Comparison of ENCODE assay signal across 11 cellular contexts in genomic region chr14:55715889-55716288, GRCh38.
DNase-seq lines count a peak whose midpoint lies in the region; ATAC-seq and TF ChIP-seq lines count a peak whose summit lies in the region.
"Had no signal": no experiment of that assay in that cellular context is flagged by ENCODE, and none has a peak within 500 bp of the region (broad histone marks: within the 10 kb centered on the region; RNA-seq: fewer than 3 reads in every experiment).

No MANE protein-coding gene starts in this region.

- no peak for ATAC-seq in WTC11
- ATAC-seq in GM19397 (IDR thresholded peaks at IDR 0.05; ENCODE audit: unreplicated experiment): no peak
- ATAC-seq in GM19452 (IDR thresholded peaks at IDR 0.05; ENCODE audit: unreplicated experiment): no peak
- ATAC-seq: right lobe of liver had no signal

- H3K27ac Mint-ChIP-seq in HFFc6 (peak overlapping the region; percentile 91), WTC11 (peak overlapping the region; percentile 37; the same call in 1 of the 2 replicates)

- H3K4me3 Mint-ChIP-seq in HFFc6 (peak overlapping the region; percentile 47), WTC11 (no peak overlapping the region)

- no peak overlapping the region for H4K91ac ChIP-seq in mesenchymal stem cell (ENCODE audit: low read length)

- peak overlapping the region; percentile 55 for H3K9ac ChIP-seq in mesenchymal stem cell (ENCODE audit: low read length)

- CTCF ChIA-PET in WTC11 (lab: Charles Lee): interaction anchor here (0.6 to 1.3 kb wide), 3 partner anchors 41 to 299 kb away, joined by 3 to 4 read pairs (median 3); no protein-coding TSS in a partner anchor

- H3K4ac ChIP-seq in mesenchymal stem cell (ENCODE audit: low read depth in 1 of 2, low read length in 2 of 2): no peak overlapping the region

- no peak overlapping the region for H3K14ac ChIP-seq in mesenchymal stem cell (ENCODE audit: low read length in 2 of 2)

- no peak overlapping the region for H2AK5ac ChIP-seq in mesenchymal stem cell (ENCODE audit: low read length, severe bottlenecking)

- H3K27ac ChIP-seq in mesenchymal stem cell (ENCODE audit: low read length, poor library complexity, severe bottlenecking): no peak overlapping the region
- H3K27ac ChIP-seq: right lobe of liver, WERI-Rb-1 had no signal

- peaks cover 0 to 16% of the 10 kb centered on the region in 2 experiments for H3K27me3 ChIP-seq in mesenchymal stem cell (ENCODE audit: control insufficient read depth in 1 of 2, insufficient read depth in 1 of 2, low read length in 2 of 2)
- H3K27me3 ChIP-seq: right lobe of liver, stomach had no signal

- WGBS in mesenchymal stem cell: 45% methylated on average over 2 of the region's 5 CpGs

- TF ChIP-seq CTCF in HFFc6 (IDR thresholded peaks at IDR 0.05): no peak
- TF ChIP-seq CTCF in WTC11 (IDR thresholded peaks at IDR 0.05): no peak

- H3K36me3 Mint-ChIP-seq in HFFc6 (ENCODE audit: low read depth) (no peaks in the 10 kb centered on the region), WTC11 (no peaks in the 10 kb centered on the region; the same call in 1 of the 2 replicates)

- H2BK120ac ChIP-seq in mesenchymal stem cell (ENCODE audit: low read depth, low read length): no peak overlapping the region

- H3K36me3 ChIP-seq in mesenchymal stem cell (ENCODE audit: control insufficient read depth in 1 of 2, insufficient read depth in 2 of 2, low read depth in 1 of 2, low read length in 2 of 2): peaks cover 0 to 3% of the 10 kb centered on the region in 2 experiments
- H3K36me3 ChIP-seq: right lobe of liver, stomach, WERI-Rb-1 had no signal

- H3K23ac ChIP-seq in mesenchymal stem cell (ENCODE audit: low read length in 2 of 2): no peak overlapping the region

- no peak overlapping the region for H2BK15ac ChIP-seq in mesenchymal stem cell (ENCODE audit: low read depth, poor library complexity, severe bottlenecking)

- no peak overlapping the region for H3K4me3 ChIP-seq in mesenchymal stem cell (ENCODE audit: insufficient read depth in 1 of 2, low read depth in 1 of 2, low read length in 2 of 2)
- H3K4me3 ChIP-seq: right lobe of liver, stomach had no signal

- H4K8ac ChIP-seq in mesenchymal stem cell (ENCODE audit: low read length): no peak overlapping the region

- no peak overlapping the region for H2AFZ ChIP-seq in mesenchymal stem cell (ENCODE audit: low read depth, low read length)

- H3K4me1 Mint-ChIP-seq in HFFc6 (ENCODE audit: low read depth): peaks cover 29% of the 10 kb centered on the region
- H3K4me1 Mint-ChIP-seq in WTC11: peaks cover 8% of the 10 kb centered on the region

- H3K27me3 Mint-ChIP-seq in HFFc6 (ENCODE audit: insufficient read depth) (peaks cover 14% of the 10 kb centered on the region), WTC11 (ENCODE audit: low read depth) (no peaks in the 10 kb centered on the region)

- no peaks in the 10 kb centered on the region for H3K79me1 ChIP-seq in mesenchymal stem cell (replicated peaks; ENCODE audit: low read length, poor library complexity, severe bottlenecking)

- DNase-seq in Daoy (ENCODE audit: low read depth) (peak; percentile 56), HFFc6 (peak; percentile 94), WTC11 (ENCODE audit: low spot score) (no peak), mesenchymal stem cell (peak; percentile 97), nucleus accumbens (lab: John Stamatoyannopoulos, UW) (no peak), RPMI8226 (no peak)
- DNase-seq: right lobe of liver, stomach, WERI-Rb-1 had no signal

- H2BK5ac ChIP-seq in mesenchymal stem cell (ENCODE audit: low read depth, low read length, poor library complexity, severe bottlenecking): no peak overlapping the region

- H3K4me1 ChIP-seq in mesenchymal stem cell (ENCODE audit: control insufficient read depth, insufficient read depth, low read depth, low read length): peaks cover 2% of the 10 kb centered on the region
- H3K4me1 ChIP-seq: stomach had no signal

- H3K9me3 Mint-ChIP-seq in HFFc6: no peaks in the 10 kb centered on the region
- peaks cover 11% of the 10 kb centered on the region for H3K9me3 Mint-ChIP-seq in WTC11

- no peak overlapping the region for H3K4me2 ChIP-seq in mesenchymal stem cell (ENCODE audit: low read length, poor library complexity, severe bottlenecking)

- H3K9me3 ChIP-seq in mesenchymal stem cell (ENCODE audit: control insufficient read depth, low read length): peaks cover 3% of the 10 kb centered on the region
- H3K9me3 ChIP-seq: right lobe of liver, stomach had no signal

- H2BK12ac ChIP-seq in mesenchymal stem cell (ENCODE audit: low read length in 2 of 2): no peak overlapping the region

- H3K18ac ChIP-seq in mesenchymal stem cell (ENCODE audit: low read depth in 1 of 2, low read length in 2 of 2): no peak overlapping the region

- POLR2A ChIA-PET in WTC11 (lab: Charles Lee): interaction anchor here (0.6 kb wide), 1 partner anchor 397 kb away, joined by 3 read pairs; no protein-coding TSS in a partner anchor

TF ChIP-seq in WTC11, 78 proteins besides CTCF, POLR2A, EP300 and RAD21:
- TF ChIP-seq JUN (CRISPR knock-in tag; IDR thresholded peaks at IDR 0.05): no peak
- TF ChIP-seq USF1 (CRISPR knock-in tag; IDR thresholded peaks at IDR 0.05): no peak
- no peak for TF ChIP-seq NFE2L1 (CRISPR knock-in tag; IDR thresholded peaks at IDR 0.05)
- no peak for TF ChIP-seq PREB (CRISPR knock-in tag; IDR thresholded peaks at IDR 0.05; ENCODE audit: borderline replicate concordance)
- TF ChIP-seq ZSCAN18 (CRISPR knock-in tag; IDR thresholded peaks at IDR 0.05): no peak
- TF ChIP-seq, protein P1, sequence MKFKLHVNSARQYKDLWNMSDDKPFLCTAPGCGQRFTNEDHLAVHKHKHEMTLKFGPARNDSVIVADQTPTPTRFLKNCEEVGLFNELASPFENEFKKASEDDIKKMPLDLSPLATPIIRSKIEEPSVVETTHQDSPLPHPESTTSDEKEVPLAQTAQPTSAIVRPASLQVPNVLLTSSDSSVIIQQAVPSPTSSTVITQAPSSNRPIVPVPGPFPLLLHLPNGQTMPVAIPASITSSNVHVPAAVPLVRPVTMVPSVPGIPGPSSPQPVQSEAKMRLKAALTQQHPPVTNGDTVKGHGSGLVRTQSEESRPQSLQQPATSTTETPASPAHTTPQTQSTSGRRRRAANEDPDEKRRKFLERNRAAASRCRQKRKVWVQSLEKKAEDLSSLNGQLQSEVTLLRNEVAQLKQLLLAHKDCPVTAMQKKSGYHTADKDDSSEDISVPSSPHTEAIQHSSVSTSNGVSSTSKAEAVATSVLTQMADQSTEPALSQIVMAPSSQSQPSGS (CRISPR knock-in tag; IDR thresholded peaks at IDR 0.05; ENCODE audit: borderline replicate concordance, low read depth): no peak
- TF ChIP-seq ELF4 (CRISPR knock-in tag; IDR thresholded peaks at IDR 0.05; ENCODE audit: low read depth): no peak
- no peak for TF ChIP-seq ATF3 (CRISPR knock-in tag; conservative IDR thresholded peaks at IDR 0.05)
- TF ChIP-seq, protein P2, sequence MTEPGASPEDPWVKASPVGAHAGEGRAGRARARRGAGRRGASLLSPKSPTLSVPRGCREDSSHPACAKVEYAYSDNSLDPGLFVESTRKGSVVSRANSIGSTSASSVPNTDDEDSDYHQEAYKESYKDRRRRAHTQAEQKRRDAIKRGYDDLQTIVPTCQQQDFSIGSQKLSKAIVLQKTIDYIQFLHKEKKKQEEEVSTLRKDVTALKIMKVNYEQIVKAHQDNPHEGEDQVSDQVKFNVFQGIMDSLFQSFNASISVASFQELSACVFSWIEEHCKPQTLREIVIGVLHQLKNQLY (CRISPR knock-in tag; IDR thresholded peaks at IDR 0.05): no peak
TF ChIP-seq in WTC11: peak in this region for 0.

Comparison
In these comparisons a context has a peak if more than half of its experiments do, and no peak if none do; other contexts are left out.
1. DNase-seq: peak in Daoy (single experiment), HFFc6 (single experiment) and mesenchymal stem cell (single experiment); none in WTC11 (single experiment), nucleus accumbens (0 of 56) and RPMI8226 (single experiment).